In genomic region chr12:98235301-98235700, GRCh38 we compare ENCODE assay signal across 1 cellular context.
TF ChIP-seq lines count a peak whose summit lies in the region.

No MANE protein-coding gene starts in this region.

TF ChIP-seq in HepG2, 621 proteins besides CTCF, POLR2A, EP300 and RAD21 (continued from another document):
- no peak for TF ChIP-seq ZNF318 (CRISPR knock-in tag; IDR thresholded peaks at IDR 0.05)
